Comparison of ENCODE assay signal across 9 cellular contexts in genomic region chr6:26576929-26577719, GRCh38. TPM values are rescaled to one million over a fixed set of nuclear protein-coding genes. Genes with fewer than 3 reads are reported as not detected.
DNase-seq lines count a peak whose midpoint lies in the region; ATAC-seq and TF ChIP-seq lines count a peak whose summit lies in the region.
"Had no signal": no experiment of that assay in that cellular context is flagged by ENCODE, and none has a peak within 500 bp of the region (broad histone marks: within the 10 kb centered on the region; RNA-seq: fewer than 3 reads in every experiment).

No MANE protein-coding gene starts in this region.

- TF ChIP-seq POLR2A in esophagus squamous epithelium (IDR thresholded peaks at IDR 0.05) = no peak

- peaks cover 0 to 22% (median 3%) of the 10 kb centered on the region in 3 donors for H3K4me1 ChIP-seq in esophagus squamous epithelium

- peak overlapping the region; percentile 87 for H3K4me3 Mint-ChIP-seq in nephron progenitor cell

- peak overlapping the region; percentile 1 to 52 (median 23) for H3K4me3 ChIP-seq in esophagus squamous epithelium

- no peaks in the 10 kb centered on the region for H3K36me3 Mint-ChIP-seq in nephron progenitor cell (ENCODE audit: low read depth)

- peaks cover 28% of the 10 kb centered on the region for H3K9me3 Mint-ChIP-seq in nephron progenitor cell

- H3K9me3 ChIP-seq in esophagus squamous epithelium = peaks cover 0 to 16% (median 0%) of the 10 kb centered on the region in 3 donors

- peaks cover 0 to 69% (median 0%) of the 10 kb centered on the region in 4 donors for H3K27me3 ChIP-seq in esophagus squamous epithelium
- H3K27me3 ChIP-seq: upper lobe of left lung had no signal

- H3K27me3 Mint-ChIP-seq in nephron progenitor cell (ENCODE audit: low read depth, poor library complexity) = peaks cover 92% of the 10 kb centered on the region

- WGBS in esophagus squamous epithelium, 2 donors = 5 to 9% methylated on average over 31 of the region's 31 CpGs

- ATAC-seq in HG03439 (IDR thresholded peaks at IDR 0.05; ENCODE audit: unreplicated experiment) (no peak), HG03520 (IDR thresholded peaks at IDR 0.05; ENCODE audit: unreplicated experiment) (no peak)

- H3K36me3 ChIP-seq in esophagus squamous epithelium = no peaks in the 10 kb centered on the region
- H3K36me3 ChIP-seq: upper lobe of left lung had no signal

- no peak overlapping the region for H3K27ac Mint-ChIP-seq in nephron progenitor cell

- DNase-seq in EH (ENCODE audit: low read depth) (peak; percentile 78), NCI-H446 (lab: John Stamatoyannopoulos, UW) (peak; percentile 22 to 58), esophagus squamous epithelium (lab: John Stamatoyannopoulos, UW) (no peak), nephron progenitor cell (peak; percentile 59), NCI-H187 treated with DMSO at 0.1 percent for 48 hours (lab: John Stamatoyannopoulos, UW) (no peak)
- DNase-seq in activated CD8-positive, alpha-beta memory T cell treated with anti-CD3 and anti-CD28 coated beads for 48 hours (ENCODE audit: low read depth in 2 of 3, low spot score in 2 of 3) = peak; percentile 49 to 67 (median 53)

- TF ChIP-seq CTCF in esophagus squamous epithelium (IDR thresholded peaks at IDR 0.05) (no peak), nephron progenitor cell (IDR thresholded peaks at IDR 0.05) (no peak)

- H3K4me1 Mint-ChIP-seq in nephron progenitor cell = peaks cover 6% of the 10 kb centered on the region

- intact Hi-C loops in esophagus squamous epithelium (cut with DNase I) = loop anchor here (10.0 kb wide), 1 partner anchor 252 kb away; no protein-coding TSS in a partner anchor

- no peak overlapping the region for H3K27ac ChIP-seq in esophagus squamous epithelium
- H3K27ac ChIP-seq: upper lobe of left lung had no signal

RNA-seq across cellular contexts. Expression of gene ABT1, which starts 19.6 kb away (rescaled TPM):
- 10 to 100 TPM; 16.0 to 23.5 (median 17.1) TPM for total RNA-seq in esophagus squamous epithelium

RNA-seq across cellular contexts. Expression of gene HMGN4, which starts 39.0 kb away (rescaled TPM):
- 10 to 100 TPM; 18.1 to 53.2 (median 36.7) TPM for total RNA-seq in esophagus squamous epithelium

Comparison
In these comparisons a context has a peak if more than half of its experiments do, and no peak if none do; other contexts are left out.
1. DNase-seq: peak in EH (single experiment), NCI-H446 (2 of 2), activated CD8-positive, alpha-beta memory T cell treated with anti-CD3 and anti-CD28 coated beads for 48 hours (3 of 3) and nephron progenitor cell (single experiment); none in esophagus squamous epithelium (single experiment) and NCI-H187 treated with DMSO at 0.1 percent for 48 hours (single experiment).